In the genomic region with DNA sequence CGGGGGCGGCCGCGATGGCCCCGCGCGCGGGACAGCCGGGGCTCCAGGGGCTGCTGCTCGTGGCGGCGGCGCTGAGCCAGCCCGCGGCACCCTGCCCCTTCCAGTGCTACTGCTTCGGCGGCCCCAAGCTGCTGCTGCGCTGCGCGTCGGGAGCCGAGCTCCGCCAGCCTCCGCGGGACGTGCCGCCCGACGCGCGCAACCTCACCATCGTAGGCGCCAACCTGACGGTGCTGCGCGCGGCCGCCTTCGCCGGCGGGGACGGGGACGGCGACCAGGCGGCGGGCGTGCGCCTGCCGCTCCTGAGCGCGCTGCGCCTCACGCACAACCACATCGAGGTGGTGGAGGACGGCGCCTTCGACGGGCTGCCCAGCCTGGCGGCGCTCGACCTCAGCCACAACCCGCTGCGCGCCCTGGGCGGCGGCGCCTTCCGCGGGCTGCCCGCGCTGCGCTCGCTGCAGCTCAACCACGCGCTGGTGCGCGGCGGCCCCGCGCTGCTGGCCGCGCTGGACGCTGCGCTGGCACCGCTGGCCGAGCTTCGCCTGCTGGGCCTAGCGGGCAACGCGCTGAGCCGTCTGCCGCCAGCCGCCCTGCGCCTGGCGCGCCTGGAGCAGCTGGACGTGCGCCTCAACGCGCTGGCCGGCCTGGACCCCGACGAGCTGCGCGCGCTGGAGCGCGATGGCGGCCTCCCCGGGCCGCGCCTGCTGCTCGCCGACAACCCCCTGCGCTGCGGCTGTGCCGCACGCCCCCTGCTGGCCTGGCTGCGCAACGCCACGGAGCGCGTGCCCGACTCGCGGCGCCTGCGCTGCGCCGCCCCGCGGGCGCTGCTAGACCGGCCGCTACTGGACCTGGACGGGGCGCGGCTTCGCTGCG, we compare ENCODE assay signal across 8 cellular contexts. TPM values are rescaled to one million over a fixed set of nuclear protein-coding genes. Genes with fewer than 3 reads are reported as not detected.
DNase-seq lines count a peak whose midpoint lies in the region; ATAC-seq and TF ChIP-seq lines count a peak whose summit lies in the region.

No MANE protein-coding gene starts in this region.

- H3K27me3 ChIP-seq in HUES48 (ENCODE audit: control insufficient read depth, insufficient read depth, low read length) (peaks cover 74% of the 10 kb centered on the region), Panc1 (ENCODE audit: control insufficient read depth, insufficient read depth, low read length) (no peaks in the 10 kb centered on the region; the same call in 1 of the 2 replicates), neuronal stem cell (ENCODE audit: control insufficient read depth in 3 of 3, insufficient read depth in 3 of 3, low read depth in 1 of 3, low read length in 3 of 3) (peaks cover 20 to 69% (median 54%) of the 10 kb centered on the region in 3 experiments)

- POLR2A ChIA-PET in Panc1 (lab: Charles Lee) = no interaction called here

- no peak overlapping the region for H3K4ac ChIP-seq in neuronal stem cell (ENCODE audit: low read length)

- H2BK120ac ChIP-seq in neuronal stem cell (ENCODE audit: low read depth, low read length) = no peak overlapping the region

- H2BK15ac ChIP-seq in neuronal stem cell (ENCODE audit: low read length) = no peak overlapping the region

- H3K23ac ChIP-seq in neuronal stem cell (ENCODE audit: low read depth, low read length, poor library complexity) = peak overlapping the region; percentile 67

- H3K9ac ChIP-seq in HUES48 (ENCODE audit: low read depth, low read length) (peak overlapping the region; percentile 53; the same call in 1 of the 2 replicates), neuronal stem cell (ENCODE audit: low read depth, low read length, poor library complexity) (peak overlapping the region; percentile 84)

- H3K27ac Mint-ChIP-seq in stimulated activated naive CD8-positive, alpha-beta T cell treated with anti-CD3 and anti-CD28 coated beads, Interleukin-15, amount 100 ng/mL, for 72 hours = no peak overlapping the region

- peak overlapping the region; percentile 52 for H2AK5ac ChIP-seq in neuronal stem cell (ENCODE audit: low read depth, low read length)

- no peak overlapping the region for H2BK12ac ChIP-seq in neuronal stem cell (ENCODE audit: low read length)

- intact Hi-C loops in Panc1 (cut with micrococcal nuclease; ENCODE audit: unreplicated experiment) = loop anchor here (10.0 kb wide), 1 partner anchor 316 kb away; no protein-coding TSS in a partner anchor

- in situ Hi-C loops in Panc1 (cut with HindIII; ENCODE audit: low pct_unique_long_range_greater_than_20kb, low sequenced_read_pairs) = loop anchor here (25.0 kb wide), 1 partner anchor 229 kb away; no protein-coding TSS in a partner anchor

- no peak overlapping the region for H3K27ac ChIP-seq in HUES48 (ENCODE audit: low read depth, low read length)
- H3K27ac ChIP-seq in Panc1 (ENCODE audit: low read length) = no peak overlapping the region
- H3K27ac ChIP-seq in neuronal stem cell (replicated peaks; ENCODE audit: low read length) = no peak overlapping the region

- ATAC-seq in GM21381 (IDR thresholded peaks at IDR 0.05; ENCODE audit: unreplicated experiment) = peak; percentile 88
- peak; percentile 92 for ATAC-seq in Panc1
- peak; percentile 87 for ATAC-seq in stimulated activated naive CD8-positive, alpha-beta T cell treated with anti-CD3 and anti-CD28 coated beads, Interleukin-15, amount 100 ng/mL, for 72 hours

- H3K9me3 Mint-ChIP-seq in stimulated activated naive CD8-positive, alpha-beta T cell treated with anti-CD3 and anti-CD28 coated beads, Interleukin-15, amount 100 ng/mL, for 72 hours = no peaks in the 10 kb centered on the region

- H2BK5ac ChIP-seq in neuronal stem cell (ENCODE audit: low read length) = no peak overlapping the region

- no peak overlapping the region for H4K8ac ChIP-seq in neuronal stem cell (ENCODE audit: low read depth, low read length)

- H3K79me1 ChIP-seq in neuronal stem cell (ENCODE audit: low read depth, low read length) = no peaks in the 10 kb centered on the region

- H3K9me3 ChIP-seq in HUES48 (ENCODE audit: control insufficient read depth, insufficient read depth, low read length) (no peaks in the 10 kb centered on the region), Panc1 (ENCODE audit: control insufficient read depth, insufficient read depth, low read depth, low read length) (no peaks in the 10 kb centered on the region), neuronal stem cell (replicated peaks in 1 of 2; ENCODE audit: control insufficient read depth in 2 of 2, insufficient read depth in 1 of 2, low read depth in 1 of 2, low read length in 2 of 2) (no peaks in the 10 kb centered on the region)

- peak overlapping the region; percentile 100 for H2AFZ ChIP-seq in neuronal stem cell (ENCODE audit: low read length)

- CTCF ChIA-PET in Panc1 (lab: Charles Lee) = interaction anchor here (0.6 to 5.7 kb wide), 10 partner anchors 10 to 311 kb away, joined by 3 to 66 read pairs (median 4); no protein-coding TSS in a partner anchor

- TF ChIP-seq CTCF in Panc1 (IDR thresholded peaks at IDR 0.05) (peak; percentile 100), foreskin fibroblast (IDR thresholded peaks at IDR 0.05; ENCODE audit: low read depth, low read length) (peak; percentile 31)

- no peaks in the 10 kb centered on the region for H3K36me3 ChIP-seq in HUES48 (ENCODE audit: control insufficient read depth, insufficient read depth, low read length)
- no peaks in the 10 kb centered on the region for H3K36me3 ChIP-seq in Panc1 (ENCODE audit: control insufficient read depth, insufficient read depth, low read length)
- no peaks in the 10 kb centered on the region for H3K36me3 ChIP-seq in neuronal stem cell (replicated peaks in 1 of 2; ENCODE audit: control insufficient read depth in 2 of 2, insufficient read depth in 2 of 2, low read length in 2 of 2)

- DNase-seq in COLO829 (ENCODE audit: low spot score) = peak; percentile 79
- DNase-seq in Panc1 (ENCODE audit: low read depth, low spot score) = peak; percentile 60
- peak; percentile 84 for DNase-seq in activated effector memory CD4-positive, alpha-beta T cell treated with Interleukin-2 at 50 U/mL for 16 hours
- DNase-seq in foreskin fibroblast = peak; percentile 87 to 96
- peak; percentile 90 for DNase-seq in neuronal stem cell (ENCODE audit: low spot score)
- peak; percentile 81 to 93 for DNase-seq in stimulated activated naive CD8-positive, alpha-beta T cell treated with anti-CD3 and anti-CD28 coated beads, Interleukin-15, amount 100 ng/mL, for 72 hours

- peak overlapping the region; percentile 83 for H3K4me2 ChIP-seq in neuronal stem cell (ENCODE audit: insufficient read depth, low read length, poor library complexity, severe bottlenecking)

- peaks cover 22% of the 10 kb centered on the region for H3K4me1 Mint-ChIP-seq in stimulated activated naive CD8-positive, alpha-beta T cell treated with anti-CD3 and anti-CD28 coated beads, Interleukin-15, amount 100 ng/mL, for 72 hours

- BruUV-seq in Panc1 (replicated peaks; lab: Mats Ljungman, UMichigan) = no TSS peak

- peaks cover 10% of the 10 kb centered on the region for H3K4me1 ChIP-seq in HUES48 (ENCODE audit: control insufficient read depth, insufficient read depth, low read length)
- no peaks in the 10 kb centered on the region for H3K4me1 ChIP-seq in Panc1 (ENCODE audit: control insufficient read depth, insufficient read depth, low read length)
- peaks cover 4% of the 10 kb centered on the region in 2 donors for H3K4me1 ChIP-seq in neuronal stem cell (ENCODE audit: control insufficient read depth in 2 of 2, insufficient read depth in 1 of 2, low read depth in 1 of 2, low read length in 2 of 2)

- no CpG with 5 or more reads among the region's 140 CpGs for WGBS in neuronal stem cell (ENCODE audit: extremely low coverage in 2 of 2, insufficient read length in 2 of 2, insufficient replicate concordance in 1 of 2), 2 donors

- H3K4me3 Mint-ChIP-seq in stimulated activated naive CD8-positive, alpha-beta T cell treated with anti-CD3 and anti-CD28 coated beads, Interleukin-15, amount 100 ng/mL, for 72 hours = peak overlapping the region; percentile 70 to 72

- peaks cover 73% of the 10 kb centered on the region for H3K27me3 Mint-ChIP-seq in stimulated activated naive CD8-positive, alpha-beta T cell treated with anti-CD3 and anti-CD28 coated beads, Interleukin-15, amount 100 ng/mL, for 72 hours

- H3K4me3 ChIP-seq in HUES48 (ENCODE audit: low read depth, low read length) (peak overlapping the region; percentile 74), Panc1 (ENCODE audit: low read depth in 2 of 2, low read length in 2 of 2) (peak overlapping the region; percentile 42 to 53), foreskin fibroblast (ENCODE audit: low read depth in 1 of 2, low read length in 2 of 2) (peak overlapping the region; percentile 42 to 50), neuronal stem cell (ENCODE audit: low read length in 2 of 2) (peak overlapping the region; percentile 54 to 90)

- peak overlapping the region; percentile 83 for H3K14ac ChIP-seq in neuronal stem cell (ENCODE audit: low read length)

- H4K91ac ChIP-seq in neuronal stem cell (ENCODE audit: low read depth, low read length, poor library complexity) = no peak overlapping the region

- H3K18ac ChIP-seq in neuronal stem cell (ENCODE audit: low read length) = peak overlapping the region; percentile 89

RNA-seq across cellular contexts. Expression of gene TPBGL, which starts 0.7 kb away (rescaled TPM):
- total RNA-seq in Panc1 (2021; ENCODE audit: unreplicated experiment) = 0.54 TPM
- polyA plus RNA-seq in Panc1 (2012; ENCODE audit: insufficient read length) = 0.80 TPM
- polyA plus RNA-seq in neuronal stem cell (2013, experiment 1 of 2) = 0.10 TPM
- polyA plus RNA-seq in neuronal stem cell (2013, experiment 2 of 2) = 0.10 TPM
